16 cellular contexts compared by ENCODE assay signal in the genomic region with DNA sequence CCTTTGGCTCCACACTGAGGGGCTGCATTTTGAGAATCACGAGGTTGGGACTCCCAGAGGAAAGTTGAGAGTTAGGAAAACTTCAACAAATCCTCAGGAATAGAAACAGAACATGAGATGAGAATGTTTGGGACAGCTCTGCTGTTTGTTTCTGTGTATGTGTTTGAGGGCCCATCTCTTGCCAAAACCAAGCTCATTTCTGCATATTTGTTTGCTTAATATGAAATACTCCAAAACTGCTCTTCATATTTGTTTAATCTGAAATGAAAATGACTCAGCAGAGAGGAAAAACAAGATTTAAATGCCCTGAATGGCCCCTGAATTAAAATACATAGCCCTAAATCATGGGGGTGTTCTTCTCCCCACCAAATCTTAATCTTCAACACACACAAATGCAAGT.
DNase-seq lines count a peak whose midpoint lies in the region; ATAC-seq, FAIRE-seq and TF ChIP-seq lines count a peak whose summit lies in the region.
"Had no signal": no experiment of that assay in that cellular context is flagged by ENCODE, and none has a peak within 500 bp of the region (broad histone marks: within the 10 kb centered on the region; RNA-seq: fewer than 3 reads in every experiment).

No MANE protein-coding gene starts in this region.

- H3K27me3 Mint-ChIP-seq in mesothelial cell of epicardium (ENCODE audit: low read depth), result no peaks in the 10 kb centered on the region
- H3K27me3 Mint-ChIP-seq: activated T-cell treated with anti-CD3 and anti-CD28 coated beads, Interleukin-2, amount 50 U/mL, for 24 hours had no signal

- intact Hi-C loops in right lobe of liver (cut with DNase I) (no loop called here), kidney (cut with DNase I) (no loop called here)

- H3K27ac Mint-ChIP-seq in mesothelial cell of epicardium, result no peak overlapping the region
- H3K27ac Mint-ChIP-seq: activated T-cell treated with anti-CD3 and anti-CD28 coated beads, Interleukin-2, amount 50 U/mL, for 24 hours; GM23338 had no signal

- FAIRE-seq in kidney (lab: Jason Lieb, UNC), result no peak

- peaks cover 3% of the 10 kb centered on the region for H3K36me3 Mint-ChIP-seq in mesothelial cell of epicardium

- peak overlapping the region; percentile 28 to 29 for H3K27ac ChIP-seq in liver (ENCODE audit: low read depth in 1 of 2, low read length in 2 of 2)
- H3K27ac ChIP-seq in right lobe of liver, result no peak overlapping the region
- H3K27ac ChIP-seq in kidney (ENCODE audit: low read depth in 2 of 2, low read length in 2 of 2), result no peak overlapping the region

- WGBS in liver, result 73% methylated on average over 1 of the region's 1 CpG
- 80% methylated on average over 1 of the region's 1 CpG for WGBS in right lobe of liver (ENCODE audit: insufficient coverage, low coverage, low lambda C conversion rate, missing lambda C conversion rate)

- no peak for TF ChIP-seq CTCF in liver (IDR thresholded peaks at IDR 0.05; ENCODE audit: low read depth, low read length, missing input control)
- no peak for TF ChIP-seq CTCF in right lobe of liver (IDR thresholded peaks at IDR 0.05)
- TF ChIP-seq CTCF in fibroblast of pulmonary artery (IDR thresholded peaks at IDR 0.05; ENCODE audit: low read length, missing control alignments), result no peak
- no peak for TF ChIP-seq CTCF in omental fat pad (IDR thresholded peaks at IDR 0.05)
- no peak for TF ChIP-seq CTCF in kidney (IDR thresholded peaks at IDR 0.05; ENCODE audit: borderline replicate concordance, extremely low read depth, insufficient read depth)
- no peak for TF ChIP-seq CTCF in mesothelial cell of epicardium (IDR thresholded peaks at IDR 0.05; ENCODE audit: unreplicated experiment)

- no peak overlapping the region for H3K4me3 Mint-ChIP-seq in mesothelial cell of epicardium
- H3K4me3 Mint-ChIP-seq: activated T-cell treated with anti-CD3 and anti-CD28 coated beads, Interleukin-2, amount 50 U/mL, for 24 hours; GM23338 had no signal

- peaks cover 20% of the 10 kb centered on the region for H3K4me1 Mint-ChIP-seq in mesothelial cell of epicardium
- H3K4me1 Mint-ChIP-seq: GM23338 had no signal

- ATAC-seq in right lobe of liver (no peak), omental fat pad (ENCODE audit: low FRiP score) (peak; percentile 64)
- ATAC-seq: activated CD4-positive, CD25-positive, alpha-beta regulatory T cell treated with anti-CD3 and anti-CD28 coated beads, Interleukin-2, amount 50 U/mL, for 24 hours; GM23338; mucosa of descending colon had no signal

- H3K4me1 ChIP-seq in liver (ENCODE audit: control insufficient read depth in 4 of 4, insufficient read depth in 4 of 4, low read length in 3 of 4), result peaks cover 0 to 3% (median under 1%) of the 10 kb centered on the region in 4 donors
- peaks cover 0 to 9% (median 0%) of the 10 kb centered on the region in 4 donors for H3K4me1 ChIP-seq in right lobe of liver
- H3K4me1 ChIP-seq in kidney (ENCODE audit: control insufficient read depth in 1 of 2, insufficient read depth in 1 of 2, low read depth in 1 of 2, low read length in 2 of 2), result no peaks in the 10 kb centered on the region

- H3K9ac ChIP-seq in liver (ENCODE audit: low read depth in 1 of 2, low read length in 2 of 2) (no peak overlapping the region), kidney (ENCODE audit: low read length in 2 of 2) (no peak overlapping the region)

- H3K4me3 ChIP-seq in liver (ENCODE audit: low read depth in 1 of 3, low read length in 3 of 3) (no peak overlapping the region), right lobe of liver (no peak overlapping the region), fibroblast of pulmonary artery (replicated peaks; ENCODE audit: low read depth, low read length) (no peak overlapping the region), kidney (ENCODE audit: low read length in 2 of 2) (no peak overlapping the region)
- H3K4me3 ChIP-seq: GM23338, mucosa of descending colon had no signal

- DNase-seq in right lobe of liver, result no peak
- peak; percentile 47 for DNase-seq in fibroblast of pulmonary artery (ENCODE audit: low read depth)
- DNase-seq in omental fat pad (ENCODE audit: low spot score), result no peak
- no peak for DNase-seq in kidney
- DNase-seq in mesothelial cell of epicardium (ENCODE audit: low spot score in 2 of 2, unreplicated experiment in 2 of 2), result no peak
- DNase-seq in NCI-H2171 treated with DMSO at 0.1 percent for 48 hours (lab: John Stamatoyannopoulos, UW), result no peak
- DNase-seq in stimulated activated CD4-positive, alpha-beta T cell treated with anti-CD3 and anti-CD28 coated beads, Interleukin-4, amount 100 ng/mL, for 4 hours, result no peak
- DNase-seq: activated T-cell treated with anti-CD3 and anti-CD28 coated beads, Interleukin-2, amount 50 U/mL, for 24 hours; effector memory CD4-positive, alpha-beta T cell; Karpas-422; mucosa of descending colon; NCI-H2029 treated with DMSO at 0.1 percent for 48 hours; retina had no signal

- no peak for TF ChIP-seq POLR2A in right lobe of liver (IDR thresholded peaks at IDR 0.05)

- H3K36me3 ChIP-seq in liver (ENCODE audit: control insufficient read depth in 4 of 4, insufficient read depth in 3 of 4, low read depth in 1 of 4, low read length in 3 of 4) (no peaks in the 10 kb centered on the region), right lobe of liver (no peaks in the 10 kb centered on the region), kidney (ENCODE audit: control insufficient read depth in 1 of 2, insufficient read depth in 2 of 2, low read length in 2 of 2) (no peaks in the 10 kb centered on the region)

- H3K27me3 ChIP-seq in liver (ENCODE audit: control insufficient read depth in 4 of 4, insufficient read depth in 4 of 4, low read length in 3 of 4), result no peaks in the 10 kb centered on the region
- no peaks in the 10 kb centered on the region for H3K27me3 ChIP-seq in right lobe of liver

- no peak for TF ChIP-seq RAD21 in liver (IDR thresholded peaks at IDR 0.05)

- H3K9me3 Mint-ChIP-seq in mesothelial cell of epicardium, result no peaks in the 10 kb centered on the region
- H3K9me3 Mint-ChIP-seq: activated T-cell treated with anti-CD3 and anti-CD28 coated beads, Interleukin-2, amount 50 U/mL, for 24 hours; GM23338 had no signal

- H3K9me3 ChIP-seq in liver (ENCODE audit: control insufficient read depth in 4 of 4, low read length in 3 of 4) (no peaks in the 10 kb centered on the region), right lobe of liver (no peaks in the 10 kb centered on the region), kidney (ENCODE audit: control insufficient read depth in 1 of 2, low read length in 2 of 2) (no peaks in the 10 kb centered on the region)
- H3K9me3 ChIP-seq: mucosa of descending colon had no signal

TF ChIP-seq in liver, 16 proteins besides CTCF, POLR2A, EP300 and RAD21 (continues in another document):
- TF ChIP-seq JUND (IDR thresholded peaks at IDR 0.05) (no peak), HNF4A (conservative IDR thresholded peaks at IDR 0.05) (no peak), YY1 (IDR thresholded peaks at IDR 0.05) (no peak), RXRA (IDR thresholded peaks at IDR 0.05) (no peak), FOXA1 (IDR thresholded peaks at IDR 0.05) (no peak), EGR1 (IDR thresholded peaks at IDR 0.05; ENCODE audit: low read depth in 2 of 2) (no peak), HNF4G (IDR thresholded peaks at IDR 0.05) (no peak)
- TF ChIP-seq, protein P1, sequence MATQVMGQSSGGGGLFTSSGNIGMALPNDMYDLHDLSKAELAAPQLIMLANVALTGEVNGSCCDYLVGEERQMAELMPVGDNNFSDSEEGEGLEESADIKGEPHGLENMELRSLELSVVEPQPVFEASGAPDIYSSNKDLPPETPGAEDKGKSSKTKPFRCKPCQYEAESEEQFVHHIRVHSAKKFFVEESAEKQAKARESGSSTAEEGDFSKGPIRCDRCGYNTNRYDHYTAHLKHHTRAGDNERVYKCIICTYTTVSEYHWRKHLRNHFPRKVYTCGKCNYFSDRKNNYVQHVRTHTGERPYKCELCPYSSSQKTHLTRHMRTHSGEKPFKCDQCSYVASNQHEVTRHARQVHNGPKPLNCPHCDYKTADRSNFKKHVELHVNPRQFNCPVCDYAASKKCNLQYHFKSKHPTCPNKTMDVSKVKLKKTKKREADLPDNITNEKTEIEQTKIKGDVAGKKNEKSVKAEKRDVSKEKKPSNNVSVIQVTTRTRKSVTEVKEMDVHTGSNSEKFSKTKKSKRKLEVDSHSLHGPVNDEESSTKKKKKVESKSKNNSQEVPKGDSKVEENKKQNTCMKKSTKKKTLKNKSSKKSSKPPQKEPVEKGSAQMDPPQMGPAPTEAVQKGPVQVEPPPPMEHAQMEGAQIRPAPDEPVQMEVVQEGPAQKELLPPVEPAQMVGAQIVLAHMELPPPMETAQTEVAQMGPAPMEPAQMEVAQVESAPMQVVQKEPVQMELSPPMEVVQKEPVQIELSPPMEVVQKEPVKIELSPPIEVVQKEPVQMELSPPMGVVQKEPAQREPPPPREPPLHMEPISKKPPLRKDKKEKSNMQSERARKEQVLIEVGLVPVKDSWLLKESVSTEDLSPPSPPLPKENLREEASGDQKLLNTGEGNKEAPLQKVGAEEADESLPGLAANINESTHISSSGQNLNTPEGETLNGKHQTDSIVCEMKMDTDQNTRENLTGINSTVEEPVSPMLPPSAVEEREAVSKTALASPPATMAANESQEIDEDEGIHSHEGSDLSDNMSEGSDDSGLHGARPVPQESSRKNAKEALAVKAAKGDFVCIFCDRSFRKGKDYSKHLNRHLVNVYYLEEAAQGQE (IDR thresholded peaks at IDR 0.05), result no peak
- TF ChIP-seq, protein P2, sequence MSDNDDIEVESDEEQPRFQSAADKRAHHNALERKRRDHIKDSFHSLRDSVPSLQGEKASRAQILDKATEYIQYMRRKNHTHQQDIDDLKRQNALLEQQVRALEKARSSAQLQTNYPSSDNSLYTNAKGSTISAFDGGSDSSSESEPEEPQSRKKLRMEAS (IDR thresholded peaks at IDR 0.05), result no peak
- TF ChIP-seq, protein P3, sequence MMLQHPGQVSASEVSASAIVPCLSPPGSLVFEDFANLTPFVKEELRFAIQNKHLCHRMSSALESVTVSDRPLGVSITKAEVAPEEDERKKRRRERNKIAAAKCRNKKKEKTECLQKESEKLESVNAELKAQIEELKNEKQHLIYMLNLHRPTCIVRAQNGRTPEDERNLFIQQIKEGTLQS (IDR thresholded peaks at IDR 0.05), result no peak
- TF ChIP-seq, protein P4, sequence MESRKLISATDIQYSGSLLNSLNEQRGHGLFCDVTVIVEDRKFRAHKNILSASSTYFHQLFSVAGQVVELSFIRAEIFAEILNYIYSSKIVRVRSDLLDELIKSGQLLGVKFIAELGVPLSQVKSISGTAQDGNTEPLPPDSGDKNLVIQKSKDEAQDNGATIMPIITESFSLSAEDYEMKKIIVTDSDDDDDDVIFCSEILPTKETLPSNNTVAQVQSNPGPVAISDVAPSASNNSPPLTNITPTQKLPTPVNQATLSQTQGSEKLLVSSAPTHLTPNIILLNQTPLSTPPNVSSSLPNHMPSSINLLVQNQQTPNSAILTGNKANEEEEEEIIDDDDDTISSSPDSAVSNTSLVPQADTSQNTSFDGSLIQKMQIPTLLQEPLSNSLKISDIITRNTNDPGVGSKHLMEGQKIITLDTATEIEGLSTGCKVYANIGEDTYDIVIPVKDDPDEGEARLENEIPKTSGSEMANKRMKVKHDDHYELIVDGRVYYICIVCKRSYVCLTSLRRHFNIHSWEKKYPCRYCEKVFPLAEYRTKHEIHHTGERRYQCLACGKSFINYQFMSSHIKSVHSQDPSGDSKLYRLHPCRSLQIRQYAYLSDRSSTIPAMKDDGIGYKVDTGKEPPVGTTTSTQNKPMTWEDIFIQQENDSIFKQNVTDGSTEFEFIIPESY (IDR thresholded peaks at IDR 0.05), result no peak

Comparison
In these comparisons a context has a peak if more than half of its experiments do, and no peak if none do; other contexts are left out.
1. H3K27ac ChIP-seq: peak in liver (2 of 2); none in right lobe of liver (0 of 3) and kidney (0 of 2).